Comparison of ENCODE assay signal across 1 cellular context in the genomic region with DNA sequence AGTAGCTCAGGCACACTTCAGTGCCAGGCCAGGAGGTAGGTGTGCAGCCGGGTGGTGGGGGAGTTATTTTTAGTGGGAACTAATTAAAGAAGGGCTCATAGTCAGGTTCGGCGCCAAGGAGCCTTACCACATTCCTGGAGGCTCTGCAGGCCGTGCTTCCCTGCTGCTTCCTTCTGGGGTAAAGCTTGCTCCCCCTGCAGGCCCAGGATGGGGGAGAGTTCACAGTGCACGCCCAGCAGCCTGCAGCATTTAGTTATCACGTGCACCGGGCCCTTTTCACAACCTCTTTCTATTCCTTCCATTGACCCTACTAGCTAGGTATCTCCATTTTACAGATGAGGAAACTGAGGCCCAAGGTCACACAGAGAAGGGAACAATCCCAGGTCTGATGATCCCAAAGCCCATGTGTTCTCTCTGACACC.
TF ChIP-seq lines count a peak whose summit lies in the region.

No MANE protein-coding gene starts in this region.

TF ChIP-seq in HCT116, 20 proteins besides CTCF, POLR2A, EP300 and RAD21:
- TF ChIP-seq CBX3 (IDR thresholded peaks at IDR 0.05; ENCODE audit: low read depth) (no peak), SP1 (IDR thresholded peaks at IDR 0.05; ENCODE audit: low read depth) (no peak), ZNF274 (IDR thresholded peaks at IDR 0.05; ENCODE audit: low read depth, low read length) (no peak)
- TF ChIP-seq, protein P1, sequence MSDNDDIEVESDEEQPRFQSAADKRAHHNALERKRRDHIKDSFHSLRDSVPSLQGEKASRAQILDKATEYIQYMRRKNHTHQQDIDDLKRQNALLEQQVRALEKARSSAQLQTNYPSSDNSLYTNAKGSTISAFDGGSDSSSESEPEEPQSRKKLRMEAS (IDR thresholded peaks at IDR 0.05) = peak; percentile 31
TF ChIP-seq in HCT116: peak in this region for 1.
